ENCODE assay signal across 10 cellular contexts in the genomic region with DNA sequence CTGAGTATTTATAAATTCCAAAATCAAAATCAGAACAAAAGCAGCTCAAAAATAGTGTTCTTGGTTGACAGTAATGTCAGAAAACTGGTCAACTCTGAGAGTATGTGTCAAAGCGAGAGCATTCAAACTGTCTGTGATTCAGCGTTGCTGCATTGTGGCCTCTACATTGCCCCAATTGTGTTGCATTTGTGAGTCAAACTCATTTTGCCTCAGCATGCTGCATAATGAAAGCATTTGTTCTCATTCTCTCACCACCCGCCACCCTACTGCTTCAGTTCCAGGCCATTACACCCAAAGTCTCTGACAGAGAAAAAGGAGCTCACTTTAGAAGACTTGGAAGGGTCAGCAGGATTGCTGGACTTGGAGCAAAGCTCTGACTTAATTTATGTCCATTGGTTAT.
DNase-seq lines count a peak whose midpoint lies in the region; ATAC-seq, FAIRE-seq and TF ChIP-seq lines count a peak whose summit lies in the region.
"Had no signal": no experiment of that assay in that cellular context is flagged by ENCODE, and none has a peak within 500 bp of the region (broad histone marks: within the 10 kb centered on the region; RNA-seq: fewer than 3 reads in every experiment).

No MANE protein-coding gene starts in this region.

- TF ChIP-seq CTCF in GM12865 (IDR thresholded peaks at IDR 0.05; ENCODE audit: insufficient read depth, low read depth, low read length, missing control alignments) (no peak), bronchial epithelial cell (IDR thresholded peaks at IDR 0.05; ENCODE audit: insufficient read depth, low read length, severe bottlenecking) (no peak), mesothelial cell of epicardium (IDR thresholded peaks at IDR 0.05; ENCODE audit: unreplicated experiment) (no peak), HFFc6 (IDR thresholded peaks at IDR 0.05) (no peak)

- no peaks in the 10 kb centered on the region for H3K9me3 Mint-ChIP-seq in mesothelial cell of epicardium
- H3K9me3 Mint-ChIP-seq in HFFc6: no peaks in the 10 kb centered on the region

- no peaks in the 10 kb centered on the region for H3K36me3 ChIP-seq in bronchial epithelial cell (ENCODE audit: control insufficient read depth, insufficient read depth, low read length)
- H3K36me3 ChIP-seq: spleen had no signal

- H3K27me3 Mint-ChIP-seq in mesothelial cell of epicardium (ENCODE audit: low read depth) (no peaks in the 10 kb centered on the region), HFFc6 (ENCODE audit: insufficient read depth) (peaks cover 1% of the 10 kb centered on the region; the same call in 1 of the 2 replicates)

- H3K27me3 ChIP-seq in bronchial epithelial cell (ENCODE audit: control insufficient read depth, insufficient read depth, low read length): no peaks in the 10 kb centered on the region
- H3K27me3 ChIP-seq: spleen had no signal

- H3K27ac Mint-ChIP-seq in mesothelial cell of epicardium: peak overlapping the region; percentile 69
- no peak overlapping the region for H3K27ac Mint-ChIP-seq in HFFc6

- H3K4me3 Mint-ChIP-seq in mesothelial cell of epicardium (no peak overlapping the region), HFFc6 (no peak overlapping the region)

- peaks cover 21% of the 10 kb centered on the region for H3K4me1 Mint-ChIP-seq in mesothelial cell of epicardium
- H3K4me1 Mint-ChIP-seq in HFFc6 (ENCODE audit: low read depth): no peaks in the 10 kb centered on the region; the same call in 1 of the 2 replicates

- H3K4me3 ChIP-seq in GM12865 (ENCODE audit: low read depth, low read length) (no peak overlapping the region), bronchial epithelial cell (ENCODE audit: low read depth, low read length) (no peak overlapping the region)
- H3K4me3 ChIP-seq: spleen had no signal

- peak; percentile 68 for ATAC-seq in HG02642 (IDR thresholded peaks at IDR 0.05; ENCODE audit: poor library complexity, unreplicated experiment)
- no peak for ATAC-seq in GM21423 (IDR thresholded peaks at IDR 0.05; ENCODE audit: unreplicated experiment)
- ATAC-seq in HG03439 (IDR thresholded peaks at IDR 0.05; ENCODE audit: unreplicated experiment): no peak

- no peak for FAIRE-seq in bronchial epithelial cell (lab: Jason Lieb, UNC)

- DNase-seq in GM12865 (ENCODE audit: low read depth) (peak; percentile 42), bronchial epithelial cell (ENCODE audit: low read depth) (peak; percentile 22), mesothelial cell of epicardium (ENCODE audit: low spot score in 2 of 2, unreplicated experiment in 2 of 2) (no peak), HFFc6 (no peak), iPS-NIHi7 (ENCODE audit: extremely low spot score) (no peak)
- DNase-seq: DMS79, spleen had no signal

- H3K36me3 Mint-ChIP-seq in mesothelial cell of epicardium (no peaks in the 10 kb centered on the region), HFFc6 (ENCODE audit: low read depth) (no peaks in the 10 kb centered on the region)

Comparison
In these comparisons a context has a peak if more than half of its experiments do, and no peak if none do; other contexts are left out.
1. DNase-seq: peak in GM12865 (single experiment) and bronchial epithelial cell (single experiment); none in mesothelial cell of epicardium (0 of 2), HFFc6 (single experiment) and iPS-NIHi7 (single experiment).